In the genomic region with DNA sequence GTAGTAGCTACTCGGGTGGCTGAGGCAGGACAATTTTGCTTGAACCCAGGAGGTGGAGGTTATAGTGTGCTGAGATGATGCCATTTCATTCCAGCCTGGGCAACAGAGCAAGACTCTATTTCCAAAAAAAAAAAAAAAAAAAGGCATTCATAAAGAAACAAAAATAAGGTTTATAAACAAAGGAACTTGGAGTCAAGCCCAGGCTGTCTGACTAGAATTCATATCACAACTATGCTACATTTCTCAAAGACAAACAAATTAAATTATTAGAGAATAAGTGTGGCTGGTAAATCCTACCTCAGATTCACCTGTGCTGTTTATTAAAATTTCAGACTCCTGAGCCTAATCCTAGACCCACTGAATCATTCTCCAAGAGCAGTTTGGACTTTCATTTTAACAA, we compare ENCODE assay signal across 15 cellular contexts. TPM values are rescaled to one million over a fixed set of nuclear protein-coding genes. Genes with fewer than 3 reads are reported as not detected.
DNase-seq lines count a peak whose midpoint lies in the region; ATAC-seq and TF ChIP-seq lines count a peak whose summit lies in the region.
"Had no signal": no experiment of that assay in that cellular context is flagged by ENCODE, and none has a peak within 500 bp of the region (broad histone marks: within the 10 kb centered on the region; RNA-seq: fewer than 3 reads in every experiment).

No MANE protein-coding gene starts in this region.

- H3K27ac Mint-ChIP-seq in activated CD8-positive, alpha-beta T cell treated with anti-CD3 and anti-CD28 coated beads for 36 hours = peak overlapping the region; percentile 71
- H3K27ac Mint-ChIP-seq in activated CD8-positive, alpha-beta T cell treated with anti-CD3 and anti-CD28 coated beads, Interleukin-2, amount 10 ng/mL, durations not matched to agents 7 days and 5 days = no peak overlapping the region
- peak overlapping the region; percentile 35 for H3K27ac Mint-ChIP-seq in central memory CD8-positive, alpha-beta T cell (ENCODE audit: low read depth)
- no peak overlapping the region for H3K27ac Mint-ChIP-seq in Caco-2 (ENCODE audit: unreplicated experiment)
- H3K27ac Mint-ChIP-seq: H9 had no signal

- H3K27ac ChIP-seq in neutrophil = peak overlapping the region; percentile 77
- H3K27ac ChIP-seq: foreskin keratinocyte had no signal

- no peak for TF ChIP-seq CTCF in activated CD8-positive, alpha-beta T cell treated with anti-CD3 and anti-CD28 coated beads for 36 hours (IDR thresholded peaks at IDR 0.05)
- TF ChIP-seq CTCF in Loucy (conservative IDR thresholded peaks at IDR 0.05; ENCODE audit: low read length) (no peak), neutrophil (IDR thresholded peaks at IDR 0.05) (no peak), Caco-2 (IDR thresholded peaks at IDR 0.05; ENCODE audit: insufficient read depth in 1 of 2, low read depth in 1 of 2, low read length in 1 of 2, severe bottlenecking in 1 of 2, unreplicated experiment in 1 of 2) (no peak)

- intact Hi-C loops in activated CD8-positive, alpha-beta T cell treated with anti-CD3 and anti-CD28 coated beads for 36 hours (cut with micrococcal nuclease) = loop anchor here (5.0 kb wide), 1 partner anchor 58 kb away; no protein-coding TSS in a partner anchor
- intact Hi-C loops in Caco-2 (cut with micrococcal nuclease; ENCODE audit: unreplicated experiment) = no loop called here

- no peaks in the 10 kb centered on the region; the same call in 1 of the 2 replicates for H3F3A ChIP-seq in Loucy (ENCODE audit: low read depth)

- peaks cover 25% of the 10 kb centered on the region for H4K20me1 ChIP-seq in Loucy (ENCODE audit: insufficient read depth, low read length, poor library complexity, severe bottlenecking)

- peak overlapping the region; percentile 96 for H3K4me2 ChIP-seq in Loucy (ENCODE audit: low read depth, low read length, poor library complexity, severe bottlenecking)

- no peak overlapping the region for H2AFZ ChIP-seq in Loucy (ENCODE audit: low read length)

- peaks cover 3% of the 10 kb centered on the region for H3K9me3 Mint-ChIP-seq in activated CD8-positive, alpha-beta T cell treated with anti-CD3 and anti-CD28 coated beads for 36 hours
- no peaks in the 10 kb centered on the region for H3K9me3 Mint-ChIP-seq in activated CD8-positive, alpha-beta T cell treated with anti-CD3 and anti-CD28 coated beads, Interleukin-2, amount 10 ng/mL, durations not matched to agents 7 days and 5 days (ENCODE audit: insufficient read depth)
- H3K9me3 Mint-ChIP-seq in central memory CD8-positive, alpha-beta T cell = no peaks in the 10 kb centered on the region
- no peaks in the 10 kb centered on the region for H3K9me3 Mint-ChIP-seq in Caco-2 (ENCODE audit: unreplicated experiment)
- H3K9me3 Mint-ChIP-seq: dendritic cell treated with granulocyte-macrophage colony-stimulating factor and Interleukin-4, amounts not matched to agents 40 ng/mL and 50 ng/mL, for 4 days had no signal

- H3K4me1 ChIP-seq in Loucy (ENCODE audit: insufficient read depth, low read length, poor library complexity, severe bottlenecking) = peaks cover 51% of the 10 kb centered on the region
- peaks cover 58 to 61% of the 10 kb centered on the region in 2 experiments for H3K4me1 ChIP-seq in neutrophil (ENCODE audit: control insufficient read depth in 1 of 2, insufficient read depth in 1 of 2, low read depth in 1 of 2, low read length in 1 of 2)
- H3K4me1 ChIP-seq in Caco-2 = no peaks in the 10 kb centered on the region

- H3K36me3 Mint-ChIP-seq in activated CD8-positive, alpha-beta T cell treated with anti-CD3 and anti-CD28 coated beads for 36 hours (ENCODE audit: low read depth) = peaks cover 8% of the 10 kb centered on the region
- peaks cover 14% of the 10 kb centered on the region for H3K36me3 Mint-ChIP-seq in activated CD8-positive, alpha-beta T cell treated with anti-CD3 and anti-CD28 coated beads, Interleukin-2, amount 10 ng/mL, durations not matched to agents 7 days and 5 days (ENCODE audit: low read depth)
- peaks cover 11% of the 10 kb centered on the region for H3K36me3 Mint-ChIP-seq in central memory CD8-positive, alpha-beta T cell (ENCODE audit: insufficient read depth)
- H3K36me3 Mint-ChIP-seq in Caco-2 (ENCODE audit: insufficient read depth, unreplicated experiment) = no peaks in the 10 kb centered on the region

- no peaks in the 10 kb centered on the region for H3K27me3 Mint-ChIP-seq in activated CD8-positive, alpha-beta T cell treated with anti-CD3 and anti-CD28 coated beads for 36 hours
- H3K27me3 Mint-ChIP-seq in activated CD8-positive, alpha-beta T cell treated with anti-CD3 and anti-CD28 coated beads, Interleukin-2, amount 10 ng/mL, durations not matched to agents 7 days and 5 days (ENCODE audit: low read depth) = no peaks in the 10 kb centered on the region
- no peaks in the 10 kb centered on the region for H3K27me3 Mint-ChIP-seq in central memory CD8-positive, alpha-beta T cell
- no peaks in the 10 kb centered on the region for H3K27me3 Mint-ChIP-seq in Caco-2 (ENCODE audit: insufficient read depth, unreplicated experiment)
- H3K27me3 Mint-ChIP-seq: dendritic cell treated with granulocyte-macrophage colony-stimulating factor and Interleukin-4, amounts not matched to agents 40 ng/mL and 50 ng/mL, for 4 days had no signal

- no peak overlapping the region for H3K4me3 Mint-ChIP-seq in activated CD8-positive, alpha-beta T cell treated with anti-CD3 and anti-CD28 coated beads for 36 hours
- no peak overlapping the region for H3K4me3 Mint-ChIP-seq in activated CD8-positive, alpha-beta T cell treated with anti-CD3 and anti-CD28 coated beads, Interleukin-2, amount 10 ng/mL, durations not matched to agents 7 days and 5 days
- no peak overlapping the region for H3K4me3 Mint-ChIP-seq in central memory CD8-positive, alpha-beta T cell
- no peak overlapping the region for H3K4me3 Mint-ChIP-seq in Caco-2 (ENCODE audit: unreplicated experiment)
- H3K4me3 Mint-ChIP-seq: dendritic cell treated with granulocyte-macrophage colony-stimulating factor and Interleukin-4, amounts not matched to agents 40 ng/mL and 50 ng/mL, for 4 days; H9 had no signal

- no peaks in the 10 kb centered on the region for H3K9me2 ChIP-seq in Loucy (replicated peaks; ENCODE audit: low read depth, low read length)

- H3K9me3 ChIP-seq in Loucy (ENCODE audit: insufficient read depth, low read depth, low read length) (no peaks in the 10 kb centered on the region), neutrophil (no peaks in the 10 kb centered on the region), Caco-2 (no peaks in the 10 kb centered on the region)

- POLR2A ChIA-PET in activated CD8-positive, alpha-beta T cell treated with anti-CD3 and anti-CD28 coated beads for 36 hours (lab: Charles Lee) = interaction anchor here (0.8 kb wide), 1 partner anchor 26 kb away, joined by 4 read pairs; a partner anchor contains a TSS
- POLR2A ChIA-PET in activated CD8-positive, alpha-beta T cell treated with anti-CD3 and anti-CD28 coated beads, Interleukin-2, amount 10 ng/mL, durations not matched to agents 7 days and 5 days (lab: Charles Lee) = interaction anchor here (3.1 kb wide), 1 partner anchor 25 kb away, joined by 10 read pairs; no protein-coding TSS in a partner anchor
- POLR2A ChIA-PET in Caco-2 (lab: Charles Lee) = no interaction called here

- peak overlapping the region; percentile 90 for H3K4me3 ChIP-seq in Loucy (ENCODE audit: low read length, poor library complexity, severe bottlenecking)
- peak overlapping the region in 1 of 2 experiments; percentile 1 for H3K4me3 ChIP-seq in neutrophil (ENCODE audit: low read depth in 1 of 2, low read length in 1 of 2)
- H3K4me3 ChIP-seq in Caco-2 (ENCODE audit: low read depth, low read length) = no peak overlapping the region

- no peak for DNase-seq in activated CD8-positive, alpha-beta T cell treated with anti-CD3 and anti-CD28 coated beads for 36 hours
- DNase-seq in activated CD8-positive, alpha-beta T cell treated with anti-CD3 and anti-CD28 coated beads, Interleukin-2, amount 10 ng/mL, durations not matched to agents 7 days and 5 days = no peak
- no peak for DNase-seq in central memory CD8-positive, alpha-beta T cell (ENCODE audit: low spot score in 2 of 2)
- DNase-seq in DMS79 (lab: John Stamatoyannopoulos, UW) (no peak), Caco-2 (no peak)
- DNase-seq: ACHN, aorta, H9, NCI-H2029, SHP77 had no signal

- H3K4me1 Mint-ChIP-seq in activated CD8-positive, alpha-beta T cell treated with anti-CD3 and anti-CD28 coated beads for 36 hours (ENCODE audit: low read depth) = peaks cover 37% of the 10 kb centered on the region
- H3K4me1 Mint-ChIP-seq in activated CD8-positive, alpha-beta T cell treated with anti-CD3 and anti-CD28 coated beads, Interleukin-2, amount 10 ng/mL, durations not matched to agents 7 days and 5 days (ENCODE audit: low read depth) = peaks cover 40% of the 10 kb centered on the region
- H3K4me1 Mint-ChIP-seq in central memory CD8-positive, alpha-beta T cell = peaks cover 40% of the 10 kb centered on the region
- no peaks in the 10 kb centered on the region for H3K4me1 Mint-ChIP-seq in Caco-2 (ENCODE audit: low read depth, unreplicated experiment)

- H3K27me3 ChIP-seq in Loucy (ENCODE audit: insufficient read depth, low read length, poor library complexity, severe bottlenecking) = no peaks in the 10 kb centered on the region
- no peaks in the 10 kb centered on the region for H3K27me3 ChIP-seq in neutrophil
- no peaks in the 10 kb centered on the region for H3K27me3 ChIP-seq in Caco-2 (replicated peaks; ENCODE audit: control insufficient read depth, insufficient read depth, low read length)
- H3K27me3 ChIP-seq: foreskin keratinocyte had no signal

- CTCF ChIA-PET in activated CD8-positive, alpha-beta T cell treated with anti-CD3 and anti-CD28 coated beads for 36 hours (lab: Charles Lee) = no interaction called here
- CTCF ChIA-PET in activated CD8-positive, alpha-beta T cell treated with anti-CD3 and anti-CD28 coated beads, Interleukin-2, amount 10 ng/mL, durations not matched to agents 7 days and 5 days (lab: Charles Lee) = interaction anchor here (1.2 kb wide), 1 partner anchor 60 kb away, joined by 3 read pairs; no protein-coding TSS in a partner anchor
- CTCF ChIA-PET in Caco-2 (lab: Charles Lee) = no interaction called here

- H3K9ac ChIP-seq in Loucy (ENCODE audit: low read depth, low read length, poor library complexity, severe bottlenecking) = peak overlapping the region; percentile 22

- BruUV-seq in Caco-2 (replicated peaks; lab: Mats Ljungman, UMichigan) = no TSS peak

- peaks cover 50% of the 10 kb centered on the region for H3K79me2 ChIP-seq in Loucy (ENCODE audit: insufficient read depth, low read length)

- ATAC-seq in activated CD8-positive, alpha-beta T cell treated with anti-CD3 and anti-CD28 coated beads for 36 hours = no peak
- no peak for ATAC-seq in activated CD8-positive, alpha-beta T cell treated with anti-CD3 and anti-CD28 coated beads, Interleukin-2, amount 10 ng/mL, durations not matched to agents 7 days and 5 days
- no peak for ATAC-seq in central memory CD8-positive, alpha-beta T cell (replicated peaks; ENCODE audit: extremely low read depth, poor library complexity, severe bottlenecking)
- ATAC-seq in HG03097 (IDR thresholded peaks at IDR 0.05; ENCODE audit: low FRiP score, unreplicated experiment) = no peak
- ATAC-seq: foreskin keratinocyte had no signal

- peaks cover 13% of the 10 kb centered on the region; the same call in 1 of the 2 replicates for H3K36me3 ChIP-seq in Loucy (ENCODE audit: insufficient read depth, low read length)
- H3K36me3 ChIP-seq in neutrophil = no peaks in the 10 kb centered on the region
- no peaks in the 10 kb centered on the region for H3K36me3 ChIP-seq in Caco-2 (ENCODE audit: control insufficient read depth, insufficient read depth, low read length)

RNA-seq across cellular contexts. Expression of a gene that starts 4.2 kb away (rescaled TPM):
- 10 to 100 TPM; 25.3 to 26.4 TPM for total RNA-seq in activated CD8-positive, alpha-beta T cell treated with anti-CD3 and anti-CD28 coated beads for 36 hours
- 10 to 100 TPM; 18.8 to 21.7 TPM for total RNA-seq in activated CD8-positive, alpha-beta T cell treated with anti-CD3 and anti-CD28 coated beads, Interleukin-2, amount 10 ng/mL, durations not matched to agents 7 days and 5 days
- 11.7 and 11.8 TPM in 2 replicates for total RNA-seq in Caco-2 (2022)

RNA-seq across cellular contexts. Expression of a gene that starts 26.0 kb away (rescaled TPM):
- 10 to 100 TPM; 81.7 to 82.2 TPM for total RNA-seq in activated CD8-positive, alpha-beta T cell treated with anti-CD3 and anti-CD28 coated beads for 36 hours
- 10 to 100 TPM; 67.6 to 72.1 TPM for total RNA-seq in activated CD8-positive, alpha-beta T cell treated with anti-CD3 and anti-CD28 coated beads, Interleukin-2, amount 10 ng/mL, durations not matched to agents 7 days and 5 days
- total RNA-seq in Caco-2 (2022) = 39.0 and 39.9 TPM in 2 replicates

Comparison
In these comparisons a context has a peak if more than half of its experiments do, and no peak if none do; other contexts are left out.
1. H3K27ac Mint-ChIP-seq: peak in activated CD8-positive, alpha-beta T cell treated with anti-CD3 and anti-CD28 coated beads for 36 hours (single experiment) and central memory CD8-positive, alpha-beta T cell (single experiment); none in activated CD8-positive, alpha-beta T cell treated with anti-CD3 and anti-CD28 coated beads, Interleukin-2, amount 10 ng/mL, durations not matched to agents 7 days and 5 days (single experiment) and Caco-2 (single experiment).